In the genomic region with DNA sequence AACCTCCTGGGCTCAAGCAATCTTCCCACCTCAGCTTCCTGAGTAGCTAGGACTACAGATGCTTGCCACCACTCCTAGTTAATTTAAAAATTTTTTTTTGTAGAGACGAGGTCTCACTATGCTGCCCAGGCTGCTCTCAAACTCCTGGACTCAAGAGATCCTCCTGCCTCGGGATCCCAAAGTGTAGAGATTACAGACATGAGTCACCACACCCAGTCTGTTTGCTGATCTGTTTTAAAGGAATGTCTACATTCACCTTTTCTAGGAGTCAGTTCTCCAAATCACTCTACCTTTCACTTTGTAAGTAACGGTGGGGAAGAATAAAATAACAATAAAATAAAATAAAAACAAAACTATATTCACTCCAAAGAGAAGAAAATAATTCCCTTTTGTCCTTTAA, we compare ENCODE assay signal across 1 cellular context.
TF ChIP-seq lines count a peak whose summit lies in the region.

No MANE protein-coding gene starts in this region.

TF ChIP-seq in HepG2, 621 proteins besides CTCF, POLR2A, EP300 and RAD21 (continued from another document and continues in another):
- TF ChIP-seq ZHX2 (IDR thresholded peaks at IDR 0.05; ENCODE audit: low read depth) (no peak), ZHX2 (CRISPR knock-in tag; IDR thresholded peaks at IDR 0.05; ENCODE audit: borderline replicate concordance) (0 out of 2 replicates have a peak, but pooled peaks have one; percentile 15), ARID2 (CRISPR knock-in tag; IDR thresholded peaks at IDR 0.05; ENCODE audit: borderline replicate concordance) (no peak), CC2D1A (CRISPR knock-in tag; IDR thresholded peaks at IDR 0.05) (no peak), BRCA1 (CRISPR knock-in tag; IDR thresholded peaks at IDR 0.05) (no peak), RBFOX2 (IDR thresholded peaks at IDR 0.05; ENCODE audit: low read depth, low read length) (no peak), SOX6 (IDR thresholded peaks at IDR 0.05) (no peak), SOX6 (CRISPR knock-in tag; IDR thresholded peaks at IDR 0.05) (peak; percentile 14; the same call in 1 of the 2 replicates), ZNF775 (CRISPR knock-in tag; IDR thresholded peaks at IDR 0.05; ENCODE audit: borderline replicate concordance) (peak; percentile 92; the same call in 1 of the 2 replicates), FOXP1 (IDR thresholded peaks at IDR 0.05) (no peak), FOXP1 (CRISPR knock-in tag; IDR thresholded peaks at IDR 0.05) (no peak), ZNF251 (CRISPR knock-in tag; IDR thresholded peaks at IDR 0.05) (no peak), ATF4 (CRISPR knock-in tag; IDR thresholded peaks at IDR 0.05) (no peak), ZNF737 (CRISPR knock-in tag; IDR thresholded peaks at IDR 0.05; ENCODE audit: borderline replicate concordance) (no peak), MZF1 (CRISPR knock-in tag; IDR thresholded peaks at IDR 0.05; ENCODE audit: borderline replicate concordance) (no peak), TFDP1 (CRISPR knock-in tag; IDR thresholded peaks at IDR 0.05; ENCODE audit: borderline replicate concordance) (no peak), FOXK2 (IDR thresholded peaks at IDR 0.05) (no peak), CBX2 (IDR thresholded peaks at IDR 0.05; ENCODE audit: low read depth, low read length) (no peak), CBX2 (CRISPR knock-in tag; IDR thresholded peaks at IDR 0.05; ENCODE audit: low read depth) (no peak), ZBTB20 (CRISPR knock-in tag; IDR thresholded peaks at IDR 0.05; ENCODE audit: borderline replicate concordance, low read depth) (no peak), ZBTB44 (CRISPR knock-in tag; IDR thresholded peaks at IDR 0.05) (no peak), AKNA (CRISPR knock-in tag; IDR thresholded peaks at IDR 0.05; ENCODE audit: borderline replicate concordance) (no peak)
- TF ChIP-seq, protein P1, sequence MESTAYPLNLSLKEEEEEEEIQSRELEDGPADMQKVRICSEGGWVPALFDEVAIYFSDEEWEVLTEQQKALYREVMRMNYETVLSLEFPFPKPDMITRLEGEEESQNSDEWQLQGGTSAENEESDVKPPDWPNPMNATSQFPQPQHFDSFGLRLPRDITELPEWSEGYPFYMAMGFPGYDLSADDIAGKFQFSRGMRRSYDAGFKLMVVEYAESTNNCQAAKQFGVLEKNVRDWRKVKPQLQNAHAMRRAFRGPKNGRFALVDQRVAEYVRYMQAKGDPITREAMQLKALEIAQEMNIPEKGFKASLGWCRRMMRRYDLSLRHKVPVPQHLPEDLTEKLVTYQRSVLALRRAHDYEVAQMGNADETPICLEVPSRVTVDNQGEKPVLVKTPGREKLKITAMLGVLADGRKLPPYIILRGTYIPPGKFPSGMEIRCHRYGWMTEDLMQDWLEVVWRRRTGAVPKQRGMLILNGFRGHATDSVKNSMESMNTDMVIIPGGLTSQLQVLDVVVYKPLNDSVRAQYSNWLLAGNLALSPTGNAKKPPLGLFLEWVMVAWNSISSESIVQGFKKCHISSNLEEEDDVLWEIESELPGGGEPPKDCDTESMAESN (CRISPR knock-in tag; conservative IDR thresholded peaks at IDR 0.05), result no peak
- TF ChIP-seq, protein P2, sequence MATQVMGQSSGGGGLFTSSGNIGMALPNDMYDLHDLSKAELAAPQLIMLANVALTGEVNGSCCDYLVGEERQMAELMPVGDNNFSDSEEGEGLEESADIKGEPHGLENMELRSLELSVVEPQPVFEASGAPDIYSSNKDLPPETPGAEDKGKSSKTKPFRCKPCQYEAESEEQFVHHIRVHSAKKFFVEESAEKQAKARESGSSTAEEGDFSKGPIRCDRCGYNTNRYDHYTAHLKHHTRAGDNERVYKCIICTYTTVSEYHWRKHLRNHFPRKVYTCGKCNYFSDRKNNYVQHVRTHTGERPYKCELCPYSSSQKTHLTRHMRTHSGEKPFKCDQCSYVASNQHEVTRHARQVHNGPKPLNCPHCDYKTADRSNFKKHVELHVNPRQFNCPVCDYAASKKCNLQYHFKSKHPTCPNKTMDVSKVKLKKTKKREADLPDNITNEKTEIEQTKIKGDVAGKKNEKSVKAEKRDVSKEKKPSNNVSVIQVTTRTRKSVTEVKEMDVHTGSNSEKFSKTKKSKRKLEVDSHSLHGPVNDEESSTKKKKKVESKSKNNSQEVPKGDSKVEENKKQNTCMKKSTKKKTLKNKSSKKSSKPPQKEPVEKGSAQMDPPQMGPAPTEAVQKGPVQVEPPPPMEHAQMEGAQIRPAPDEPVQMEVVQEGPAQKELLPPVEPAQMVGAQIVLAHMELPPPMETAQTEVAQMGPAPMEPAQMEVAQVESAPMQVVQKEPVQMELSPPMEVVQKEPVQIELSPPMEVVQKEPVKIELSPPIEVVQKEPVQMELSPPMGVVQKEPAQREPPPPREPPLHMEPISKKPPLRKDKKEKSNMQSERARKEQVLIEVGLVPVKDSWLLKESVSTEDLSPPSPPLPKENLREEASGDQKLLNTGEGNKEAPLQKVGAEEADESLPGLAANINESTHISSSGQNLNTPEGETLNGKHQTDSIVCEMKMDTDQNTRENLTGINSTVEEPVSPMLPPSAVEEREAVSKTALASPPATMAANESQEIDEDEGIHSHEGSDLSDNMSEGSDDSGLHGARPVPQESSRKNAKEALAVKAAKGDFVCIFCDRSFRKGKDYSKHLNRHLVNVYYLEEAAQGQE (IDR thresholded peaks at IDR 0.05; ENCODE audit: borderline replicate concordance in 1 of 2, low read depth in 1 of 2, low read length in 2 of 2), result no peak
- TF ChIP-seq, protein P3, sequence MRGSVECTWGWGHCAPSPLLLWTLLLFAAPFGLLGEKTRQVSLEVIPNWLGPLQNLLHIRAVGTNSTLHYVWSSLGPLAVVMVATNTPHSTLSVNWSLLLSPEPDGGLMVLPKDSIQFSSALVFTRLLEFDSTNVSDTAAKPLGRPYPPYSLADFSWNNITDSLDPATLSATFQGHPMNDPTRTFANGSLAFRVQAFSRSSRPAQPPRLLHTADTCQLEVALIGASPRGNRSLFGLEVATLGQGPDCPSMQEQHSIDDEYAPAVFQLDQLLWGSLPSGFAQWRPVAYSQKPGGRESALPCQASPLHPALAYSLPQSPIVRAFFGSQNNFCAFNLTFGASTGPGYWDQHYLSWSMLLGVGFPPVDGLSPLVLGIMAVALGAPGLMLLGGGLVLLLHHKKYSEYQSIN (CRISPR knock-in tag; IDR thresholded peaks at IDR 0.05; ENCODE audit: borderline replicate concordance), result no peak
- TF ChIP-seq, protein P4, sequence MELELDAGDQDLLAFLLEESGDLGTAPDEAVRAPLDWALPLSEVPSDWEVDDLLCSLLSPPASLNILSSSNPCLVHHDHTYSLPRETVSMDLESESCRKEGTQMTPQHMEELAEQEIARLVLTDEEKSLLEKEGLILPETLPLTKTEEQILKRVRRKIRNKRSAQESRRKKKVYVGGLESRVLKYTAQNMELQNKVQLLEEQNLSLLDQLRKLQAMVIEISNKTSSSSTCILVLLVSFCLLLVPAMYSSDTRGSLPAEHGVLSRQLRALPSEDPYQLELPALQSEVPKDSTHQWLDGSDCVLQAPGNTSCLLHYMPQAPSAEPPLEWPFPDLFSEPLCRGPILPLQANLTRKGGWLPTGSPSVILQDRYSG (CRISPR knock-in tag; IDR thresholded peaks at IDR 0.05), result no peak
